Comparison of ENCODE assay signal across 25 cellular contexts in genomic region chr3:64505419-64505818, GRCh38.
DNase-seq lines count a peak whose midpoint lies in the region; ATAC-seq and TF ChIP-seq lines count a peak whose summit lies in the region.
"Had no signal": no experiment of that assay in that cellular context is flagged by ENCODE, and none has a peak within 500 bp of the region (broad histone marks: within the 10 kb centered on the region; RNA-seq: fewer than 3 reads in every experiment).

No MANE protein-coding gene starts in this region.

- H3K27ac Mint-ChIP-seq in GM23338, result no peak overlapping the region
- H3K27ac Mint-ChIP-seq: activated naive CD8-positive, alpha-beta T cell; activated T-cell treated with anti-CD3 and anti-CD28 coated beads, Interleukin-2, amount 50 U/mL, for 72 hours; naive thymus-derived CD4-positive, alpha-beta T cell had no signal

- H3K9me3 ChIP-seq in A673 (ENCODE audit: low read depth, low read length, poor library complexity, severe bottlenecking) (no peaks in the 10 kb centered on the region), mucosa of descending colon (no peaks in the 10 kb centered on the region)
- H3K9me3 ChIP-seq: A549, BLaER1, right lobe of liver, SK-N-SH, uterus had no signal

- H3K36me3 Mint-ChIP-seq in GM23338 (ENCODE audit: low read depth), result no peaks in the 10 kb centered on the region
- H3K36me3 Mint-ChIP-seq: activated naive CD8-positive, alpha-beta T cell; naive thymus-derived CD4-positive, alpha-beta T cell had no signal

- POLR2A ChIA-PET in A673 (lab: Charles Lee; ENCODE audit: low non-redundant PET), result no interaction called here
- POLR2A ChIA-PET in HEK293T (lab: Yijun Ruan, JAX), result no interaction called here

- H2AFZ ChIP-seq in GM23338, result peak overlapping the region; percentile 75

- H3K4me2 ChIP-seq in GM23338, result peak overlapping the region; percentile 37; the same call in 1 of the 2 replicates
- H3K4me2 ChIP-seq: A549, BLaER1, KMS-11, SK-N-SH had no signal

- CTCF ChIA-PET in A673 (lab: Charles Lee), result no interaction called here
- CTCF ChIA-PET in HEK293T (lab: Yijun Ruan, JAX), result no interaction called here

- H3F3A ChIP-seq in GM23338 (replicated peaks; ENCODE audit: low read depth), result no peaks in the 10 kb centered on the region

- H3K27ac ChIP-seq in A673 (ENCODE audit: low read depth, low read length, poor library complexity, severe bottlenecking) (no peak overlapping the region), GM23338 (ENCODE audit: low read depth) (no peak overlapping the region)
- H3K27ac ChIP-seq: A549, BLaER1, KMS-11, right lobe of liver, uterus had no signal

- intact Hi-C loops in A673 (cut with micrococcal nuclease; ENCODE audit: unreplicated experiment) (no loop called here), mucosa of descending colon (cut with DNase I, micrococcal nuclease) (no loop called here)

- H3K79me2 ChIP-seq in GM23338 (replicated peaks; ENCODE audit: insufficient read depth), result no peaks in the 10 kb centered on the region

- H3K27me3 ChIP-seq in A673 (replicated peaks; ENCODE audit: insufficient read depth, low read depth, low read length, poor library complexity) (no peaks in the 10 kb centered on the region), GM23338 (ENCODE audit: insufficient read depth) (no peaks in the 10 kb centered on the region)
- H3K27me3 ChIP-seq: BLaER1, right lobe of liver, uterus had no signal

- H3K9me3 Mint-ChIP-seq in GM23338, result no peaks in the 10 kb centered on the region

- H3K4me1 Mint-ChIP-seq in GM23338, result peaks cover 8% of the 10 kb centered on the region

- no peak overlapping the region for H3K4me3 Mint-ChIP-seq in GM23338
- H3K4me3 Mint-ChIP-seq: activated naive CD8-positive, alpha-beta T cell; activated T-cell treated with anti-CD3 and anti-CD28 coated beads, Interleukin-2, amount 50 U/mL, for 72 hours had no signal

- DNase-seq in A673 (ENCODE audit: low spot score) (peak; percentile 38), GM23338 (ENCODE audit: low spot score) (no peak), NOMO-1 treated with DMSO at 0.1 percent for 48 hours (lab: John Stamatoyannopoulos, UW; ENCODE audit: unreplicated experiment) (peak; percentile 94), dermis blood vessel endothelial cell (peak; percentile 65), mucosa of descending colon (no peak), NCI-H2171 (lab: John Stamatoyannopoulos, UW) (no peak), HEK293T (ENCODE audit: extremely low spot score) (no peak)
- DNase-seq: activated T-cell treated with anti-CD3 and anti-CD28 coated beads, Interleukin-2, amount 50 U/mL, for 72 hours; kidney glomerular epithelial cell; mesenchymal stem cell; naive thymus-derived CD4-positive, alpha-beta T cell; NCI-H1105 treated with DMSO at 0.1 percent for 48 hours; NCI-H526; right lobe of liver; SK-N-SH; substantia nigra; T1000; uterus had no signal

- no peak for ATAC-seq in GM23338
- ATAC-seq in mucosa of descending colon, result no peak
- ATAC-seq in HG03097 (IDR thresholded peaks at IDR 0.05; ENCODE audit: low FRiP score, unreplicated experiment), result no peak
- ATAC-seq: A549; activated CD4-positive, CD25-positive, alpha-beta regulatory T cell treated with anti-CD3 and anti-CD28 coated beads, Interleukin-2, amount 50 U/mL, for 24 hours; activated T-cell treated with anti-CD3 and anti-CD28 coated beads, Interleukin-2, amount 50 U/mL, for 72 hours; naive thymus-derived CD4-positive, alpha-beta T cell; Panc1 had no signal

- H4K20me1 ChIP-seq in GM23338 (replicated peaks; ENCODE audit: insufficient read depth), result no peaks in the 10 kb centered on the region
- H4K20me1 ChIP-seq: BLaER1 had no signal

- H3K27me3 Mint-ChIP-seq in GM23338 (ENCODE audit: insufficient read depth, low read depth, poor library complexity), result peaks cover 4% of the 10 kb centered on the region

- H3K36me3 ChIP-seq in A673 (ENCODE audit: insufficient read depth, low read length, poor library complexity, severe bottlenecking) (no peaks in the 10 kb centered on the region), GM23338 (ENCODE audit: insufficient read depth) (no peaks in the 10 kb centered on the region), mucosa of descending colon (ENCODE audit: low read depth) (no peaks in the 10 kb centered on the region)
- H3K36me3 ChIP-seq: BLaER1, right lobe of liver, uterus had no signal

- BruUV-seq in A673 (replicated peaks; lab: Mats Ljungman, UMichigan), result no TSS peak

- no peak for TF ChIP-seq CTCF in A673 (conservative IDR thresholded peaks at IDR 0.05; ENCODE audit: low read depth, low read length)
- no peak for TF ChIP-seq CTCF in GM23338 (conservative IDR thresholded peaks at IDR 0.05; ENCODE audit: low read depth in 2 of 2)
- TF ChIP-seq CTCF in mucosa of descending colon (IDR thresholded peaks at IDR 0.05), result no peak

- H3K9me2 ChIP-seq in GM23338 (ENCODE audit: insufficient read depth), result no peaks in the 10 kb centered on the region
- H3K9me2 ChIP-seq: SK-N-SH had no signal

- H3K4me3 ChIP-seq in A673 (ENCODE audit: low read depth, low read length, poor library complexity, severe bottlenecking) (no peak overlapping the region), GM23338 (no peak overlapping the region), mucosa of descending colon (no peak overlapping the region)
- H3K4me3 ChIP-seq: A549, BLaER1, right lobe of liver, uterus had no signal

- H3K4me1 ChIP-seq in A673 (ENCODE audit: insufficient read depth, low read length, poor library complexity, severe bottlenecking) (no peaks in the 10 kb centered on the region), GM23338 (ENCODE audit: insufficient read depth) (0 out of 2 replicates have a peak, but pooled peaks cover 7% of the 10 kb centered on the region), mucosa of descending colon (ENCODE audit: low read depth) (no peaks in the 10 kb centered on the region)
- H3K4me1 ChIP-seq: A549, BLaER1, right lobe of liver, uterus had no signal

TF ChIP-seq in GM23338, 12 proteins besides CTCF, POLR2A, EP300 and RAD21 (continues in another document):
- TF ChIP-seq REST (IDR thresholded peaks at IDR 0.05; ENCODE audit: unreplicated experiment) (no peak), CREB1 (CRISPR knock-in tag; IDR thresholded peaks at IDR 0.05; ENCODE audit: low read depth) (no peak), EZH2phosphoT487 (IDR thresholded peaks at IDR 0.05; ENCODE audit: unreplicated experiment) (no peak), POLR2AphosphoS5 (IDR thresholded peaks at IDR 0.05; ENCODE audit: low read depth) (no peak), ZNF331 (CRISPR knock-in tag; IDR thresholded peaks at IDR 0.05; ENCODE audit: low read depth) (no peak), NANOG (IDR thresholded peaks at IDR 0.05; ENCODE audit: borderline replicate concordance) (no peak)

TF ChIP-seq in HEK293T, 16 proteins besides CTCF, POLR2A, EP300 and RAD21:
- TF ChIP-seq TARDBP (IDR thresholded peaks at IDR 0.05) (no peak), SUZ12 (IDR thresholded peaks at IDR 0.05) (no peak), ELF4 (IDR thresholded peaks at IDR 0.05) (no peak), NFRKB (IDR thresholded peaks at IDR 0.05) (no peak), ARNT (IDR thresholded peaks at IDR 0.05) (no peak), BHLHE40 (IDR thresholded peaks at IDR 0.05; ENCODE audit: borderline replicate concordance) (no peak), FOXM1 (IDR thresholded peaks at IDR 0.05; ENCODE audit: borderline replicate concordance) (no peak), PKNOX1 (IDR thresholded peaks at IDR 0.05) (no peak), CTBP1 (IDR thresholded peaks at IDR 0.05; ENCODE audit: borderline replicate concordance) (no peak), L3MBTL2 (conservative IDR thresholded peaks at IDR 0.05) (no peak), FOXK2 (IDR thresholded peaks at IDR 0.05) (no peak), SP1 (IDR thresholded peaks at IDR 0.05) (no peak), HDGF (IDR thresholded peaks at IDR 0.05; ENCODE audit: borderline replicate concordance) (no peak), FOXA1 (IDR thresholded peaks at IDR 0.05) (no peak)

Comparison
In these comparisons a context has a peak if more than half of its experiments do, and no peak if none do; other contexts are left out.
1. DNase-seq: peak in A673 (single experiment), NOMO-1 treated with DMSO at 0.1 percent for 48 hours (single experiment) and dermis blood vessel endothelial cell (single experiment); none in GM23338 (single experiment), mucosa of descending colon (0 of 3), NCI-H2171 (single experiment) and HEK293T (single experiment).